Comparison of ENCODE assay signal across 9 cellular contexts in genomic region chr9:107024193-107024592, GRCh38.
DNase-seq lines count a peak whose midpoint lies in the region; ATAC-seq, FAIRE-seq and TF ChIP-seq lines count a peak whose summit lies in the region.
"Had no signal": no experiment of that assay in that cellular context is flagged by ENCODE, and none has a peak within 500 bp of the region (broad histone marks: within the 10 kb centered on the region; RNA-seq: fewer than 3 reads in every experiment).

No MANE protein-coding gene starts in this region.

- H3K27ac ChIP-seq in DOHH2 (ENCODE audit: low read depth, low read length), result peak overlapping the region; percentile 42
- no peak overlapping the region for H3K27ac ChIP-seq in pancreas
- H3K27ac ChIP-seq: WERI-Rb-1 had no signal

- H3K4me3 ChIP-seq in DOHH2 (ENCODE audit: low read length) (peak overlapping the region; percentile 45), pancreas (no peak overlapping the region)

- no peak for FAIRE-seq in pancreas (lab: Jason Lieb, UNC)

- H3K79me2 ChIP-seq in DOHH2 (ENCODE audit: control insufficient read depth, low read length), result no peaks in the 10 kb centered on the region

- H3K27me3 ChIP-seq in DOHH2 (ENCODE audit: control insufficient read depth, low read length), result no peaks in the 10 kb centered on the region
- no peaks in the 10 kb centered on the region for H3K27me3 ChIP-seq in pancreas

- H3K9me3 ChIP-seq in DOHH2 (ENCODE audit: control insufficient read depth, insufficient read depth, low read length) (no peaks in the 10 kb centered on the region), pancreas (no peaks in the 10 kb centered on the region)

- H3K4me2 ChIP-seq in DOHH2 (ENCODE audit: low read length), result peak overlapping the region; percentile 55

- TF ChIP-seq CTCF in DOHH2 (IDR thresholded peaks at IDR 0.05; ENCODE audit: low read depth, low read length, poor library complexity, severe bottlenecking) (no peak), pancreas (IDR thresholded peaks at IDR 0.05) (no peak)

- H3K9me2 ChIP-seq in DOHH2 (replicated peaks; ENCODE audit: control insufficient read depth, low read length), result no peaks in the 10 kb centered on the region

- H3F3A ChIP-seq in DOHH2 (ENCODE audit: control insufficient read depth, insufficient read depth), result 0 out of 2 replicates have a peak, but pooled peaks cover 3% of the 10 kb centered on the region

- peaks cover 43% of the 10 kb centered on the region for H3K4me1 ChIP-seq in DOHH2 (ENCODE audit: control insufficient read depth, low read length)
- no peaks in the 10 kb centered on the region for H3K4me1 ChIP-seq in pancreas

- no peaks in the 10 kb centered on the region for H3K36me3 ChIP-seq in DOHH2 (ENCODE audit: control insufficient read depth, low read length)
- H3K36me3 ChIP-seq in pancreas, result no peaks in the 10 kb centered on the region
- H3K36me3 ChIP-seq: WERI-Rb-1 had no signal

- DNase-seq in RPMI7951 (ENCODE audit: low read depth), result peak; percentile 52
- DNase-seq in midbrain (lab: John Stamatoyannopoulos, UW), result no peak
- no peak for DNase-seq in NCI-H2171 treated with DMSO at 0.1 percent for 48 hours (lab: John Stamatoyannopoulos, UW)
- no peak for DNase-seq in pancreas
- DNase-seq: WERI-Rb-1 had no signal

- H4K20me1 ChIP-seq in DOHH2 (ENCODE audit: control insufficient read depth, insufficient read depth, low read depth, low read length), result no peaks in the 10 kb centered on the region

- intact Hi-C loops in pancreas (cut with DNase I), result no loop called here

- 50 to 56% methylated on average over 2 of the region's 2 CpGs for WGBS in pancreas, 2 donors

- ATAC-seq in GM19438 (IDR thresholded peaks at IDR 0.05; ENCODE audit: low read depth, unreplicated experiment), result peak; percentile 91
- ATAC-seq in HG03103 (IDR thresholded peaks at IDR 0.05; ENCODE audit: low read depth, unreplicated experiment), result peak; percentile 83
- ATAC-seq in pancreas, result no peak
- ATAC-seq in HG02885 (IDR thresholded peaks at IDR 0.05; ENCODE audit: poor library complexity, unreplicated experiment), result no peak

Comparison
In these comparisons a context has a peak if more than half of its experiments do, and no peak if none do; other contexts are left out.
1. ATAC-seq: peak in GM19438 (single experiment) and HG03103 (single experiment); none in pancreas (0 of 4) and HG02885 (single experiment).